In the genomic region with DNA sequence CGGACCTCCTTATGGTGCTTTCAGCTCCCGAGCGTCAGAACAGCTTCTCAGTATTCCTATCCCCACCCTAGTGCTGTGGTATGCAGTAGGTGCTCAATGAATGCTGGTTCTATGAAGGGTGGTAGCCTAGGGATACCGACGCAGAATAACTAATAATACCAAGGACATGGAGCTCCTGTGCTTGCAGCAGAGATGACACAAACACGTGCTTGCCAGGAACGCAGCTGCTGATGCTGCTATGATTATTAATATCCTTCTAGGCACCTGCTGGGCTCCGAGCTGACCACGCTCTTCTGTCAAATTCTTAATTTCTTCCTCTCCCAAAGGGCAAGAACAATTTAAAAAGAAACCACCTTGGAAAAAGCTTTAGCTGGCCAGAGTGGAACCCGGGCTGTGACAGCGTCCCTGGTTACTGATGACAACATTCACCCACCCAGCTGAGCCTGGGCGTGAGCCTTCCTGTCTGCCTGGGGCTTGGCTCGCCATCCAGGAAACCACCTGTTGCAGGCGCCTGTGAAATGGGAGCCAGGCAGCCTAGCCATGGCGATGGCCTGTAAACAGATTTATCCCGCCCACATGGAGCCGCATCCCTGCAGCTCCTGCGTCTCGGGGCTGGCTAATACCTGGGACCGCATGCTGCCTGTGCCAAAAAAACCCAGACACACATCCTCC, we compare ENCODE assay signal across 9 cellular contexts. TPM values are rescaled to one million over a fixed set of nuclear protein-coding genes. Genes with fewer than 3 reads are reported as not detected.
DNase-seq lines count a peak whose midpoint lies in the region; ATAC-seq, FAIRE-seq and TF ChIP-seq lines count a peak whose summit lies in the region.
"Had no signal": no experiment of that assay in that cellular context is flagged by ENCODE, and none has a peak within 500 bp of the region (broad histone marks: within the 10 kb centered on the region; RNA-seq: fewer than 3 reads in every experiment).

No MANE protein-coding gene starts in this region.

- CTCF ChIA-PET in H1 (lab: Charles Lee; ENCODE audit: partially characterized antibody), result interaction anchor here (0.7 to 1.4 kb wide), 6 partner anchors 9 to 748 kb away, joined by 3 to 5 read pairs (median 3); a partner anchor contains a TSS

- no peaks in the 10 kb centered on the region; the same call in 1 of the 2 replicates for H3K79me1 ChIP-seq in H1 (ENCODE audit: low read depth, low read length)

- H3K56ac ChIP-seq in H1 (replicated peaks; ENCODE audit: insufficient read length, low read depth, low read length), result no peak overlapping the region

- no peak overlapping the region for H3K4ac ChIP-seq in H1 (replicated peaks; ENCODE audit: insufficient read length, low read depth, low read length)

- intact Hi-C loops in activated T-helper 1 cell treated with anti-CD3 and anti-CD28 coated beads, Interleukin-12 subunit alpha, Interleukin-12 subunit beta, Interleukin-2, Interleukin-4 antibody, amounts not matched to agents 30 ng/mL and 10 ng/mL and 1 ng/mL, durations not matched to agents 14 hours and 24 hours and 36 hours (cut with micrococcal nuclease), result no loop called here

- peak; percentile 71 for ATAC-seq in GM18868 (IDR thresholded peaks at IDR 0.05; ENCODE audit: unreplicated experiment)

- H3K4me1 Mint-ChIP-seq in activated T-helper 1 cell treated with anti-CD3 and anti-CD28 coated beads, Interleukin-12 subunit alpha, Interleukin-12 subunit beta, Interleukin-2, Interleukin-4 antibody, amounts not matched to agents 30 ng/mL and 10 ng/mL and 1 ng/mL, durations not matched to agents 14 hours and 24 hours and 36 hours (ENCODE audit: low read depth), result no peaks in the 10 kb centered on the region
- H3K4me1 Mint-ChIP-seq: activated naive CD4-positive, alpha-beta T cell treated with anti-CD3 and anti-CD28 coated beads, Interleukin-2, amount 50 U/mL, for 24 hours had no signal

- peaks cover 5% of the 10 kb centered on the region for H3K9me3 Mint-ChIP-seq in activated T-helper 1 cell treated with anti-CD3 and anti-CD28 coated beads, Interleukin-12 subunit alpha, Interleukin-12 subunit beta, Interleukin-2, Interleukin-4 antibody, amounts not matched to agents 30 ng/mL and 10 ng/mL and 1 ng/mL, durations not matched to agents 14 hours and 24 hours and 36 hours
- H3K9me3 Mint-ChIP-seq: activated naive CD4-positive, alpha-beta T cell treated with anti-CD3 and anti-CD28 coated beads, Interleukin-2, amount 50 U/mL, for 24 hours had no signal

- H3K9ac ChIP-seq in H1 (replicated peaks in 1 of 4; ENCODE audit: extremely low read depth in 1 of 4, low read depth in 3 of 4, low read length in 3 of 4), result no peak overlapping the region

- H4K5ac ChIP-seq in H1 (ENCODE audit: insufficient read length, low read depth, low read length), result no peak overlapping the region

- H2BK5ac ChIP-seq in H1 (ENCODE audit: low read depth, low read length), result no peak overlapping the region

- no peaks in the 10 kb centered on the region for H3K79me2 ChIP-seq in H1 (ENCODE audit: control insufficient read depth in 1 of 2, insufficient read depth in 2 of 2, low read length in 2 of 2)

- POLR2A ChIA-PET in H1 (lab: Charles Lee; ENCODE audit: partially characterized antibody), result no interaction called here

- TF ChIP-seq CTCF in H1 (IDR thresholded peaks at IDR 0.05; ENCODE audit: control extremely low read depth in 1 of 3, insufficient read depth in 1 of 3, low read depth in 1 of 3, low read length in 3 of 3), result no peak

- no peak overlapping the region for H3K27ac ChIP-seq in H1 (ENCODE audit: low read depth, low read length)

- H3K27me3 Mint-ChIP-seq in activated T-helper 1 cell treated with anti-CD3 and anti-CD28 coated beads, Interleukin-12 subunit alpha, Interleukin-12 subunit beta, Interleukin-2, Interleukin-4 antibody, amounts not matched to agents 30 ng/mL and 10 ng/mL and 1 ng/mL, durations not matched to agents 14 hours and 24 hours and 36 hours (ENCODE audit: insufficient read depth), result peaks cover 5% of the 10 kb centered on the region

- H3K27me3 ChIP-seq in H1 (replicated peaks in 1 of 4; ENCODE audit: control insufficient read depth in 3 of 4, extremely low read depth in 1 of 4, insufficient read depth in 3 of 4, low read length in 3 of 4), result no peaks in the 10 kb centered on the region

- no peak for FAIRE-seq in H1 (lab: Jason Lieb, UNC)

- no peak overlapping the region for H4K91ac ChIP-seq in H1 (replicated peaks; ENCODE audit: insufficient read length, low read length)

- H3K18ac ChIP-seq in H1 (ENCODE audit: extremely low read depth, low read length), result no peak overlapping the region

- DNase-seq in NCI-H2107 (lab: John Stamatoyannopoulos, UW) (peak; percentile 83), H1 (ENCODE audit: low read depth in 1 of 2, low spot score in 2 of 2) (no peak), renal cortical epithelial cell (ENCODE audit: low read depth) (peak; percentile 59), GM19240 (ENCODE audit: insufficient read length, low spot score) (no peak), MV-4-11 (lab: John Stamatoyannopoulos, UW) (no peak), erythroblast (lab: John Stamatoyannopoulos, UW) (no peak)
- DNase-seq in activated T-helper 1 cell treated with anti-CD3 and anti-CD28 coated beads, Interleukin-12 subunit alpha, Interleukin-12 subunit beta, Interleukin-2, Interleukin-4 antibody, amounts not matched to agents 30 ng/mL and 10 ng/mL and 1 ng/mL, durations not matched to agents 14 hours and 24 hours and 36 hours (ENCODE audit: low spot score), result no peak

- no peak overlapping the region for H3K23ac ChIP-seq in H1 (ENCODE audit: insufficient read length)

- H3K36me3 Mint-ChIP-seq in activated T-helper 1 cell treated with anti-CD3 and anti-CD28 coated beads, Interleukin-12 subunit alpha, Interleukin-12 subunit beta, Interleukin-2, Interleukin-4 antibody, amounts not matched to agents 30 ng/mL and 10 ng/mL and 1 ng/mL, durations not matched to agents 14 hours and 24 hours and 36 hours (ENCODE audit: low read depth), result no peaks in the 10 kb centered on the region
- H3K36me3 Mint-ChIP-seq: activated naive CD4-positive, alpha-beta T cell treated with anti-CD3 and anti-CD28 coated beads, Interleukin-2, amount 50 U/mL, for 24 hours had no signal

- peaks cover 1 to 18% (median 7%) of the 10 kb centered on the region in 4 experiments; a peak in 5 of 7 replicates for H3K4me1 ChIP-seq in H1 (replicated peaks in 1 of 4; ENCODE audit: control insufficient read depth in 3 of 4, insufficient read depth in 4 of 4, low read length in 3 of 4)

- H3K4me3 ChIP-seq in H1 (ENCODE audit: extremely low read depth in 1 of 4, insufficient read depth in 2 of 4, low read depth in 3 of 4, low read length in 4 of 4), result no peak overlapping the region

- H3K27ac Mint-ChIP-seq in activated T-helper 1 cell treated with anti-CD3 and anti-CD28 coated beads, Interleukin-12 subunit alpha, Interleukin-12 subunit beta, Interleukin-2, Interleukin-4 antibody, amounts not matched to agents 30 ng/mL and 10 ng/mL and 1 ng/mL, durations not matched to agents 14 hours and 24 hours and 36 hours, result no peak overlapping the region
- H3K27ac Mint-ChIP-seq: activated naive CD4-positive, alpha-beta T cell treated with anti-CD3 and anti-CD28 coated beads, Interleukin-2, amount 50 U/mL, for 24 hours had no signal

- H3K9me3 ChIP-seq in H1 (ENCODE audit: insufficient read depth in 2 of 2, low read depth in 1 of 2, low read length in 1 of 2), result peaks cover 0 to 6% of the 10 kb centered on the region in 2 experiments; a peak in 1 of 4 replicates

- H2AFZ ChIP-seq in H1 (ENCODE audit: low read length), result no peak overlapping the region

- no peaks in the 10 kb centered on the region for H3K23me2 ChIP-seq in H1 (ENCODE audit: low read depth, low read length)

- TF ChIP-seq POLR2A in H1 (IDR thresholded peaks at IDR 0.05; ENCODE audit: control extremely low read depth in 1 of 2, low read depth in 2 of 2, low read length in 2 of 2), result no peak
- no peak for TF ChIP-seq POLR2A in erythroblast (IDR thresholded peaks at IDR 0.05; ENCODE audit: low read length)

- no peak overlapping the region for H2BK12ac ChIP-seq in H1 (ENCODE audit: low read depth, low read length)

- 80% methylated on average over 20 of the region's 20 CpGs; no CpG with 5 or more reads in 1 of the 2 experiments for WGBS in H1 (ENCODE audit: extremely low coverage in 1 of 2, insufficient coverage in 1 of 2, insufficient read length in 1 of 2, insufficient replicate concordance in 2 of 2, low coverage in 1 of 2, low lambda C conversion rate in 2 of 2, missing lambda C conversion rate in 1 of 2), 2 experiments

- H2BK120ac ChIP-seq in H1 (replicated peaks; ENCODE audit: low read depth, low read length), result no peak overlapping the region

- no peak for TF ChIP-seq RAD21 in H1 (IDR thresholded peaks at IDR 0.05 in 1 of 2, conservative IDR thresholded peaks at IDR 0.05 in 1 of 2; ENCODE audit: low read depth in 2 of 2, low read length in 2 of 2)

- TF ChIP-seq EP300 in H1 (IDR thresholded peaks at IDR 0.05; ENCODE audit: borderline replicate concordance in 1 of 2, low read depth in 2 of 2, low read length in 2 of 2), result no peak

- H4K20me1 ChIP-seq in H1 (replicated peaks in 1 of 2; ENCODE audit: control insufficient read depth in 1 of 2, insufficient read depth in 2 of 2, low read length in 2 of 2), result no peaks in the 10 kb centered on the region

- no peak overlapping the region for H2AK5ac ChIP-seq in H1 (ENCODE audit: low read depth, low read length)

- no peak overlapping the region for H2BK15ac ChIP-seq in H1 (ENCODE audit: low read length)

- H3K14ac ChIP-seq in H1 (ENCODE audit: insufficient read length), result no peak overlapping the region

- H3K4me3 Mint-ChIP-seq in activated T-helper 1 cell treated with anti-CD3 and anti-CD28 coated beads, Interleukin-12 subunit alpha, Interleukin-12 subunit beta, Interleukin-2, Interleukin-4 antibody, amounts not matched to agents 30 ng/mL and 10 ng/mL and 1 ng/mL, durations not matched to agents 14 hours and 24 hours and 36 hours, result no peak overlapping the region
- H3K4me3 Mint-ChIP-seq: activated naive CD4-positive, alpha-beta T cell treated with anti-CD3 and anti-CD28 coated beads, Interleukin-2, amount 50 U/mL, for 24 hours had no signal

- no peaks in the 10 kb centered on the region for H3K36me3 ChIP-seq in H1 (ENCODE audit: control insufficient read depth in 2 of 4, insufficient read depth in 4 of 4, low read length in 3 of 4)

- no peak overlapping the region for H2BK20ac ChIP-seq in H1 (ENCODE audit: low read length)

- H3K4me2 ChIP-seq in H1 (ENCODE audit: insufficient read depth in 1 of 2, low read depth in 2 of 2, low read length in 2 of 2), result no peak overlapping the region

- H4K8ac ChIP-seq in H1 (ENCODE audit: extremely low read depth, insufficient read depth, low read length), result no peak overlapping the region

RNA-seq across cellular contexts. Expression of a gene that starts 28.8 kb away (rescaled TPM):
- 7.6 and 8.2 TPM in 2 replicates for total RNA-seq in H1 (2021; fragmentation: NEBNext Ultra II Directional; extraction: Animal tissue kit (Norgen Biotek cat#: 25700))
- polyA plus RNA-seq in H1 (2011; rRNA removed), result 1.4 and 1.6 TPM in 2 replicates
- 2.3 TPM for polyA plus RNA-seq in H1 (2011; cell fraction: cytosol; rRNA removed)
- polyA plus RNA-seq in H1 (2011; cell fraction: nucleus; rRNA removed), result 5.6 TPM
- 3.4 to 4.8 TPM (median 4.7 TPM) in 4 replicates for polyA plus RNA-seq in H1 (2012, experiment 1 of 2)
- 1.5 TPM for polyA plus RNA-seq in H1 (2012, experiment 2 of 2)
- 3.2 TPM for polyA plus RNA-seq in H1 (2013, experiment 1 of 2)
- 3.0 TPM for polyA plus RNA-seq in H1 (2013, experiment 2 of 2)
- 3.8 and 9.6 TPM in 2 replicates for polyA minus RNA-seq in H1 (2011; rRNA and poly(A)+ RNA removed)
- polyA minus RNA-seq in H1 (2011; cell fraction: cytosol; rRNA and poly(A)+ RNA removed), result 2.9 TPM
- polyA minus RNA-seq in H1 (2011; cell fraction: nucleus; rRNA and poly(A)+ RNA removed), result 5.8 TPM
- 19.6 and 30.3 TPM in 2 replicates for total RNA-seq in renal cortical epithelial cell
- 0.66 and 0.80 TPM in 2 replicates for total RNA-seq in activated T-helper 1 cell treated with anti-CD3 and anti-CD28 coated beads, Interleukin-12 subunit alpha, Interleukin-12 subunit beta, Interleukin-2, Interleukin-4 antibody, amounts not matched to agents 30 ng/mL and 10 ng/mL and 1 ng/mL, durations not matched to agents 14 hours and 24 hours and 36 hours

Comparison
In these comparisons a context has a peak if more than half of its experiments do, and no peak if none do; other contexts are left out.
1. DNase-seq: peak in NCI-H2107 (single experiment) and renal cortical epithelial cell (single experiment); none in H1 (0 of 2), activated T-helper 1 cell treated with anti-CD3 and anti-CD28 coated beads, Interleukin-12 subunit alpha, Interleukin-12 subunit beta, Interleukin-2, Interleukin-4 antibody, amounts not matched to agents 30 ng/mL and 10 ng/mL and 1 ng/mL, durations not matched to agents 14 hours and 24 hours and 36 hours (single experiment), GM19240 (single experiment), MV-4-11 (single experiment) and erythroblast (0 of 2).